In genomic region chr18:57212678-57213077, GRCh38 we compare ENCODE assay signal across 20 cellular contexts.
DNase-seq lines count a peak whose midpoint lies in the region; ATAC-seq, FAIRE-seq and TF ChIP-seq lines count a peak whose summit lies in the region.
"Had no signal": no experiment of that assay in that cellular context is flagged by ENCODE, and none has a peak within 500 bp of the region (broad histone marks: within the 10 kb centered on the region; RNA-seq: fewer than 3 reads in every experiment).

No MANE protein-coding gene starts in this region.

- H3K56ac ChIP-seq in H1 (replicated peaks; ENCODE audit: insufficient read length, low read depth, low read length): no peak overlapping the region

- H3K4me3 ChIP-seq in HepG2 (replicated peaks in 1 of 3; ENCODE audit: insufficient read depth in 1 of 3, low read depth in 2 of 3, low read length in 3 of 3) (no peak overlapping the region), right lobe of liver (no peak overlapping the region), PC-9 (no peak overlapping the region), H1 (ENCODE audit: extremely low read depth in 1 of 4, insufficient read depth in 2 of 4, low read depth in 3 of 4, low read length in 4 of 4) (no peak overlapping the region), osteoblast (ENCODE audit: insufficient read depth, low read length) (no peak overlapping the region)
- H3K4me3 ChIP-seq: BLaER1 treated with 17β-estradiol and CSF1 and Interleukin-3, amounts not matched to agents 10 nM and 100 nM had no signal

- no peak overlapping the region for H4K91ac ChIP-seq in H1 (replicated peaks; ENCODE audit: insufficient read length, low read length)

- no peak overlapping the region for H3K23ac ChIP-seq in H1 (ENCODE audit: insufficient read length)

- intact Hi-C loops in HepG2 (cut with micrococcal nuclease; ENCODE audit: unreplicated experiment) (no loop called here), right lobe of liver (cut with DNase I) (no loop called here), PC-9 (cut with micrococcal nuclease; ENCODE audit: unreplicated experiment) (loop anchor here (10.0 kb wide), 1 partner anchor 222 kb away; the partner anchor contains the start of gene ONECUT2)

- no peak for TF ChIP-seq EP300 in HepG2 (IDR thresholded peaks at IDR 0.05; ENCODE audit: low read depth in 2 of 2, low read length in 2 of 2)
- no peak for TF ChIP-seq EP300 in HepG2 (CRISPR knock-in tag; IDR thresholded peaks at IDR 0.05; ENCODE audit: borderline replicate concordance)
- TF ChIP-seq EP300 in Ishikawa (IDR thresholded peaks at IDR 0.05; ENCODE audit: borderline replicate concordance): no peak
- no peak for TF ChIP-seq EP300 in H1 (IDR thresholded peaks at IDR 0.05; ENCODE audit: borderline replicate concordance in 1 of 2, low read depth in 2 of 2, low read length in 2 of 2)

- H3K9me3 ChIP-seq in HepG2 (ENCODE audit: low read length) (no peaks in the 10 kb centered on the region), right lobe of liver (no peaks in the 10 kb centered on the region), PC-9 (ENCODE audit: insufficient read depth, low read depth) (no peaks in the 10 kb centered on the region), H1 (ENCODE audit: insufficient read depth in 2 of 2, low read depth in 1 of 2, low read length in 1 of 2) (no peaks in the 10 kb centered on the region), osteoblast (ENCODE audit: low read depth, low read length) (no peaks in the 10 kb centered on the region)
- H3K9me3 ChIP-seq: BLaER1 treated with 17β-estradiol and CSF1 and Interleukin-3, amounts not matched to agents 10 nM and 100 nM; Caco-2 had no signal

- no peak overlapping the region for H4K5ac ChIP-seq in H1 (ENCODE audit: insufficient read length, low read depth, low read length)

- 74% methylated on average over 7 of the region's 7 CpGs for WGBS in HepG2 (ENCODE audit: low lambda C conversion rate)
- WGBS in right lobe of liver (ENCODE audit: insufficient coverage, low coverage, low lambda C conversion rate, missing lambda C conversion rate): 95% methylated on average over 6 of the region's 7 CpGs
- 93% methylated on average over 7 of the region's 7 CpGs; no CpG with 5 or more reads in 1 of the 2 experiments for WGBS in H1 (ENCODE audit: extremely low coverage in 1 of 2, insufficient coverage in 1 of 2, insufficient read length in 1 of 2, insufficient replicate concordance in 2 of 2, low coverage in 1 of 2, low lambda C conversion rate in 2 of 2, missing lambda C conversion rate in 1 of 2), 2 experiments

- H3K9ac ChIP-seq in HepG2 (ENCODE audit: insufficient read depth, low read depth, low read length) (no peak overlapping the region), H1 (replicated peaks in 1 of 4; ENCODE audit: extremely low read depth in 1 of 4, low read depth in 3 of 4, low read length in 3 of 4) (no peak overlapping the region)
- H3K9ac ChIP-seq: BLaER1 treated with 17β-estradiol and CSF1 and Interleukin-3, amounts not matched to agents 10 nM and 100 nM had no signal

- H2BK12ac ChIP-seq in H1 (ENCODE audit: low read depth, low read length): no peak overlapping the region

- H3K36me3 ChIP-seq in HepG2 (replicated peaks in 1 of 2; ENCODE audit: control insufficient read depth in 1 of 2, insufficient read depth in 2 of 2, low read length in 2 of 2) (no peaks in the 10 kb centered on the region), right lobe of liver (no peaks in the 10 kb centered on the region), PC-9 (ENCODE audit: low read depth) (no peaks in the 10 kb centered on the region), H1 (ENCODE audit: control insufficient read depth in 2 of 4, insufficient read depth in 4 of 4, low read length in 3 of 4) (no peaks in the 10 kb centered on the region), osteoblast (ENCODE audit: insufficient read depth, low read length) (no peaks in the 10 kb centered on the region)
- H3K36me3 ChIP-seq: BLaER1 treated with 17β-estradiol and CSF1 and Interleukin-3, amounts not matched to agents 10 nM and 100 nM had no signal

- H3K27ac ChIP-seq in HepG2 (ENCODE audit: extremely low read length, insufficient read depth, low read length): no peak overlapping the region
- H3K27ac ChIP-seq in right lobe of liver: no peak overlapping the region
- H3K27ac ChIP-seq in PC-9: peak overlapping the region; percentile 95
- no peak overlapping the region for H3K27ac ChIP-seq in H1 (ENCODE audit: low read depth, low read length)
- no peak overlapping the region for H3K27ac ChIP-seq in osteoblast (ENCODE audit: low read depth, low read length)
- H3K27ac ChIP-seq: 22Rv1; BLaER1 treated with 17β-estradiol and CSF1 and Interleukin-3, amounts not matched to agents 10 nM and 100 nM; C4-2B had no signal

- no peaks in the 10 kb centered on the region for H3K79me2 ChIP-seq in HepG2 (ENCODE audit: insufficient read depth, low read length)
- no peaks in the 10 kb centered on the region for H3K79me2 ChIP-seq in PC-9 (ENCODE audit: low read depth)
- no peaks in the 10 kb centered on the region for H3K79me2 ChIP-seq in H1 (ENCODE audit: control insufficient read depth in 1 of 2, insufficient read depth in 2 of 2, low read length in 2 of 2)
- H3K79me2 ChIP-seq in osteoblast (ENCODE audit: insufficient read depth, low read length): no peaks in the 10 kb centered on the region

- H2BK20ac ChIP-seq in H1 (ENCODE audit: low read length): no peak overlapping the region

- H4K8ac ChIP-seq in H1 (ENCODE audit: extremely low read depth, insufficient read depth, low read length): no peak overlapping the region

- DNase-seq in HepG2 (ENCODE audit: low spot score): no peak
- DNase-seq in right lobe of liver: no peak
- no peak for DNase-seq in PC-9
- no peak for DNase-seq in H1 (ENCODE audit: low read depth in 1 of 2, low spot score in 2 of 2)
- no peak for DNase-seq in osteoblast (ENCODE audit: insufficient read length, low spot score, missing footprints)
- no peak for DNase-seq in NCI-H1436 treated with DMSO at 0.1 percent for 48 hours (lab: John Stamatoyannopoulos, UW)
- DNase-seq: ACHN; Caco-2; Calu3; CD4-positive, alpha-beta T cell; CD8-positive, alpha-beta T cell; DMS79 treated with DMSO at 0.1 percent for 48 hours; GF-D8 had no signal

- H3K14ac ChIP-seq in H1 (ENCODE audit: insufficient read length): no peak overlapping the region

- H3K4me1 ChIP-seq in HepG2 (ENCODE audit: insufficient read depth, low read length) (peaks cover 14% of the 10 kb centered on the region), right lobe of liver (peaks cover 0 to 6% (median 0%) of the 10 kb centered on the region in 4 donors), PC-9 (replicated peaks; ENCODE audit: insufficient read depth) (peaks cover 58% of the 10 kb centered on the region), H1 (replicated peaks in 1 of 4; ENCODE audit: control insufficient read depth in 3 of 4, insufficient read depth in 4 of 4, low read length in 3 of 4) (peaks cover 9 to 15% (median 11%) of the 10 kb centered on the region in 4 experiments; a peak in 6 of 7 replicates), osteoblast (ENCODE audit: insufficient read depth, low read length) (peaks cover 4% of the 10 kb centered on the region)
- H3K4me1 ChIP-seq: BLaER1 treated with 17β-estradiol and CSF1 and Interleukin-3, amounts not matched to agents 10 nM and 100 nM had no signal

- TF ChIP-seq POLR2A in HepG2 (IDR thresholded peaks at IDR 0.05; ENCODE audit: insufficient read depth in 1 of 2, low read depth in 2 of 2, low read length in 2 of 2) (no peak), right lobe of liver (IDR thresholded peaks at IDR 0.05) (no peak), H1 (IDR thresholded peaks at IDR 0.05; ENCODE audit: control extremely low read depth in 1 of 2, low read depth in 2 of 2, low read length in 2 of 2) (no peak), GM18505 (IDR thresholded peaks at IDR 0.05; ENCODE audit: borderline replicate concordance, extremely low read depth, insufficient read depth, insufficient read length) (no peak)

- H2AFZ ChIP-seq in HepG2 (ENCODE audit: low read length): no peak overlapping the region
- H2AFZ ChIP-seq in PC-9: no peak overlapping the region
- H2AFZ ChIP-seq in H1 (ENCODE audit: low read length): no peak overlapping the region
- H2AFZ ChIP-seq in osteoblast (ENCODE audit: low read length): no peak overlapping the region

- H3K27me3 ChIP-seq in HepG2 (ENCODE audit: control insufficient read depth in 1 of 2, insufficient read depth in 2 of 2, low read length in 2 of 2) (no peaks in the 10 kb centered on the region), right lobe of liver (no peaks in the 10 kb centered on the region), PC-9 (ENCODE audit: insufficient read depth, low read depth) (no peaks in the 10 kb centered on the region), H1 (replicated peaks in 1 of 4; ENCODE audit: control insufficient read depth in 3 of 4, extremely low read depth in 1 of 4, insufficient read depth in 3 of 4, low read length in 3 of 4) (peaks cover 0 to 3% (median 0%) of the 10 kb centered on the region in 4 experiments; a peak in 2 of 7 replicates), osteoblast (ENCODE audit: insufficient read depth, low read length) (no peaks in the 10 kb centered on the region)
- H3K27me3 ChIP-seq: BLaER1 treated with 17β-estradiol and CSF1 and Interleukin-3, amounts not matched to agents 10 nM and 100 nM had no signal

- CTCF ChIA-PET in HepG2 (lab: Yijun Ruan, JAX; ENCODE audit: low intra/inter-chr PET ratio, low total read pairs) (no interaction called here), PC-9 (lab: Charles Lee) (no interaction called here), H1 (lab: Charles Lee; ENCODE audit: partially characterized antibody) (no interaction called here)

- H3K23me2 ChIP-seq in H1 (ENCODE audit: low read depth, low read length): peaks cover 7% of the 10 kb centered on the region

- H4K20me1 ChIP-seq in HepG2 (ENCODE audit: insufficient read depth, low read length): no peaks in the 10 kb centered on the region
- H4K20me1 ChIP-seq in PC-9 (ENCODE audit: insufficient read depth): no peaks in the 10 kb centered on the region
- no peaks in the 10 kb centered on the region for H4K20me1 ChIP-seq in H1 (replicated peaks in 1 of 2; ENCODE audit: control insufficient read depth in 1 of 2, insufficient read depth in 2 of 2, low read length in 2 of 2)
- no peaks in the 10 kb centered on the region for H4K20me1 ChIP-seq in osteoblast (ENCODE audit: insufficient read depth, low read length)
- H4K20me1 ChIP-seq: BLaER1 treated with 17β-estradiol and CSF1 and Interleukin-3, amounts not matched to agents 10 nM and 100 nM had no signal

- no peak overlapping the region for H2BK5ac ChIP-seq in H1 (ENCODE audit: low read depth, low read length)

- H3K4ac ChIP-seq in H1 (replicated peaks; ENCODE audit: insufficient read length, low read depth, low read length): no peak overlapping the region

- H2BK120ac ChIP-seq in H1 (replicated peaks; ENCODE audit: low read depth, low read length): no peak overlapping the region

- in situ Hi-C loops in HepG2 (cut with HindIII; ENCODE audit: extremely low pct_ligation_motif_present, low pct_unique_long_range_greater_than_20kb): no loop called here

- H3K18ac ChIP-seq in H1 (ENCODE audit: extremely low read depth, low read length): no peak overlapping the region

- no peak for FAIRE-seq in HepG2 (lab: Jason Lieb, UNC)
- no peak for FAIRE-seq in H1 (lab: Jason Lieb, UNC)
- FAIRE-seq: G401.6, GM12891 had no signal

- H3K4me2 ChIP-seq in HepG2 (ENCODE audit: low read depth, low read length) (no peak overlapping the region), PC-9 (0 out of 2 replicates have a peak overlapping the region, but pooled peaks have one; percentile 61), H1 (ENCODE audit: insufficient read depth in 1 of 2, low read depth in 2 of 2, low read length in 2 of 2) (no peak overlapping the region), osteoblast (ENCODE audit: insufficient read depth, low read length) (no peak overlapping the region)
- H3K4me2 ChIP-seq: BLaER1 treated with 17β-estradiol and CSF1 and Interleukin-3, amounts not matched to agents 10 nM and 100 nM had no signal

- ATAC-seq in HepG2 (no peak), right lobe of liver (no peak), GM18505 (IDR thresholded peaks at IDR 0.05; ENCODE audit: unreplicated experiment) (no peak)
- ATAC-seq: CD8-positive, alpha-beta T cell had no signal

- POLR2A ChIA-PET in HepG2 (lab: Yijun Ruan, JAX): no interaction called here
- POLR2A ChIA-PET in PC-9 (lab: Charles Lee; ENCODE audit: unreplicated experiment): no interaction called here
- POLR2A ChIA-PET in H1 (lab: Charles Lee; ENCODE audit: partially characterized antibody): no interaction called here

- H2AK5ac ChIP-seq in H1 (ENCODE audit: low read depth, low read length): no peak overlapping the region

- peaks cover 28% of the 10 kb centered on the region for H3F3A ChIP-seq in PC-9 (ENCODE audit: insufficient read depth, low read depth)

- BruUV-seq in HepG2 (replicated peaks; lab: Mats Ljungman, UMichigan) (no TSS peak), PC-9 (replicated peaks; lab: Mats Ljungman, UMichigan) (no TSS peak)

- H3K9me2 ChIP-seq in PC-9 (ENCODE audit: insufficient read depth): no peaks in the 10 kb centered on the region

- H2BK15ac ChIP-seq in H1 (ENCODE audit: low read length): no peak overlapping the region

- no peaks in the 10 kb centered on the region for H3K79me1 ChIP-seq in H1 (ENCODE audit: low read depth, low read length)

- TF ChIP-seq RAD21 in HepG2 (CRISPR knock-in tag; IDR thresholded peaks at IDR 0.05) (no peak), Ishikawa (IDR thresholded peaks at IDR 0.05; ENCODE audit: low read depth) (no peak), H1 (IDR thresholded peaks at IDR 0.05 in 1 of 2, conservative IDR thresholded peaks at IDR 0.05 in 1 of 2; ENCODE audit: low read depth in 2 of 2, low read length in 2 of 2) (no peak)

- TF ChIP-seq CTCF in HepG2 (CRISPR knock-in tag; IDR thresholded peaks at IDR 0.05) (no peak), right lobe of liver (IDR thresholded peaks at IDR 0.05) (no peak), PC-9 (conservative IDR thresholded peaks at IDR 0.05) (no peak), H1 (IDR thresholded peaks at IDR 0.05; ENCODE audit: control extremely low read depth in 1 of 3, insufficient read depth in 1 of 3, low read depth in 1 of 3, low read length in 3 of 3) (no peak), osteoblast (IDR thresholded peaks at IDR 0.05; ENCODE audit: extremely low read depth, low read depth, low read length) (no peak)

Comparison
In these comparisons a context has a peak if more than half of its experiments do, and no peak if none do; other contexts are left out.
1. Of the 41 proteins assayed by ChIP-seq in both HepG2 and H1: peak only in HepG2: none; only in H1: none; in both: CEBPB; in neither: 40.